Comparison of ENCODE assay signal across 11 cellular contexts in genomic region chr20:40564997-40565680, GRCh38.
A peak's percentile ranks its signal among the peaks of the same experiment; 100 is the strongest.
DNase-seq lines count a peak whose midpoint lies in the region; ATAC-seq and TF ChIP-seq lines count a peak whose summit lies in the region.
"Had no signal": no experiment of that assay in that cellular context is flagged by ENCODE, and none has a peak within 500 bp of the region (broad histone marks: within the 10 kb centered on the region; RNA-seq: fewer than 3 reads in every experiment).

No MANE protein-coding gene starts in this region.

- intact Hi-C loops in left ventricle myocardium superior (cut with micrococcal nuclease) (no loop called here), Right ventricle myocardium inferior (cut with DNase I) (no loop called here), vagina (cut with DNase I) (no loop called here)

- no peak overlapping the region for H3K4me2 ChIP-seq in hepatocyte

- H3K27ac ChIP-seq in hepatocyte (no peak overlapping the region), vagina (peak overlapping the region; percentile 39)
- H3K27ac ChIP-seq: spleen had no signal

- no peaks in the 10 kb centered on the region for H4K20me1 ChIP-seq in hepatocyte (ENCODE audit: insufficient read depth, poor library complexity, severe bottlenecking)

- DNase-seq in left ventricle myocardium superior: no peak
- no peak for DNase-seq in Right ventricle myocardium inferior (ENCODE audit: missing footprints)
- peak; percentile 21 for DNase-seq in amniotic epithelial cell (ENCODE audit: low read depth)
- DNase-seq in hepatocyte (ENCODE audit: low spot score): peak; percentile 64
- no peak for DNase-seq in vagina (ENCODE audit: extremely low spot score in 2 of 2)
- DNase-seq: activated B cell treated with CpG ODN at 0.5 μM for 24 hours; spleen; stimulated activated naive CD4-positive, alpha-beta T cell had no signal

- H3K27me3 ChIP-seq in hepatocyte: no peaks in the 10 kb centered on the region
- H3K27me3 ChIP-seq in vagina: no peaks in the 10 kb centered on the region
- H3K27me3 ChIP-seq: spleen had no signal

- TF ChIP-seq CTCF in hepatocyte (IDR thresholded peaks at IDR 0.05; ENCODE audit: poor library complexity): no peak
- TF ChIP-seq CTCF in vagina (IDR thresholded peaks at IDR 0.05): no peak

- H3K36me3 ChIP-seq in hepatocyte (replicated peaks; ENCODE audit: insufficient read depth, low read depth): no peaks in the 10 kb centered on the region
- no peaks in the 10 kb centered on the region for H3K36me3 ChIP-seq in vagina
- H3K36me3 ChIP-seq: spleen had no signal

- no peaks in the 10 kb centered on the region for H3K9me3 ChIP-seq in hepatocyte (ENCODE audit: low read depth)
- no peaks in the 10 kb centered on the region for H3K9me3 ChIP-seq in vagina
- H3K9me3 ChIP-seq: spleen had no signal

- H3K4me3 ChIP-seq in hepatocyte (no peak overlapping the region), vagina (no peak overlapping the region)
- H3K4me3 ChIP-seq: spleen had no signal

- H3K9me2 ChIP-seq in hepatocyte (replicated peaks; ENCODE audit: insufficient read depth): no peaks in the 10 kb centered on the region

- no peak overlapping the region for H2AFZ ChIP-seq in hepatocyte

- H3K79me2 ChIP-seq in hepatocyte: no peaks in the 10 kb centered on the region

- no peak for TF ChIP-seq POLR2A in vagina (IDR thresholded peaks at IDR 0.05)

- 68% methylated on average over 6 of the region's 6 CpGs for WGBS in hepatocyte (ENCODE audit: low lambda C conversion rate, missing lambda C conversion rate)

- peak; percentile 31 for ATAC-seq in left ventricle myocardium superior
- ATAC-seq in Right ventricle myocardium inferior: no peak
- ATAC-seq in GM21360 (IDR thresholded peaks at IDR 0.05; ENCODE audit: unreplicated experiment): no peak
- no peak for ATAC-seq in HG02981 (IDR thresholded peaks at IDR 0.05; ENCODE audit: unreplicated experiment)
- no peak for ATAC-seq in HG02798 (IDR thresholded peaks at IDR 0.05; ENCODE audit: poor library complexity, unreplicated experiment)

- H3K4me1 ChIP-seq in hepatocyte (ENCODE audit: insufficient read depth) (no peaks in the 10 kb centered on the region), vagina (peaks cover 25% of the 10 kb centered on the region)

Comparison
In these comparisons a context has a peak if more than half of its experiments do, and no peak if none do; other contexts are left out.
1. DNase-seq: peak in amniotic epithelial cell (single experiment) and hepatocyte (single experiment); none in left ventricle myocardium superior (single experiment), Right ventricle myocardium inferior (single experiment) and vagina (0 of 2).